Comparison of ENCODE assay signal across 8 cellular contexts in the genomic region with DNA sequence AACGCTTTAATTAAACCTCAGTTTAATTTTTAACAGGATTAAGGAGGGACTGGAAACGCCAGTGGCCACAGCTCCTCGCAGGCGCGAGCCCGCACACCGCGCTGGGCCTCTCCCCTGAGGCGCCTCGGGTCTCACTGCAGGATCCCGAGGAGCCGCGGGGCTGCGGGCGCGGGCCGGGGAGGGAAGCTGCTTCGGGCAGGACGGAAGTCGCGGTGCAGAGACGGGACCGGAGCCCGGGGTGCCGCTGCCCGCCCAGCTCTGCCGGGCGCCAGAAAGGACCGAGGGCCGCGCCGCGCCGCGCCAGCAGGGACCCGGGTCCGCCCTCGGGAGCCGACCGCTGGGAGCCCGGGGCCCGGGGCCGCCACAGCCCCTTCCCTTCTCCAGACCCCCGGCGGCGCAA. TPM values are rescaled to one million over a fixed set of nuclear protein-coding genes. Genes with fewer than 3 reads are reported as not detected.
DNase-seq lines count a peak whose midpoint lies in the region; ATAC-seq, FAIRE-seq and TF ChIP-seq lines count a peak whose summit lies in the region.
"Not testable (repeated sequence)": the region's sequence is repeated elsewhere in the genome, so short reads cannot be mapped to it uniquely, and the experiment has no call there.

No MANE protein-coding gene starts in this region.

- TSS peak; percentile 61 for BruUV-seq in endothelial cell of umbilical vein (replicated peaks; lab: Mats Ljungman, UMichigan)

- peak; percentile 52 to 55 for ATAC-seq in CD4-positive, CD25-positive, alpha-beta regulatory T cell (ENCODE audit: low read depth in 2 of 2)
- ATAC-seq in GM19023 (IDR thresholded peaks at IDR 0.05; ENCODE audit: unreplicated experiment) (peak; percentile 64), GM21515 (IDR thresholded peaks at IDR 0.05; ENCODE audit: unreplicated experiment) (peak; percentile 51), HG02852 (IDR thresholded peaks at IDR 0.05; ENCODE audit: unreplicated experiment) (peak; percentile 58), HG03196 (IDR thresholded peaks at IDR 0.05; ENCODE audit: unreplicated experiment) (peak; percentile 45), RWPE2 (ENCODE audit: low read depth) (peak; percentile 63), natural killer cell (peak; percentile 50 to 66 (median 57))

- peaks cover 1 to 16% (median 8%) of the 10 kb centered on the region in 7 donors for H3K9me3 Mint-ChIP-seq in CD4-positive, CD25-positive, alpha-beta regulatory T cell
- H3K9me3 Mint-ChIP-seq in natural killer cell: not testable (repeated sequence)

- dilution Hi-C loops in endothelial cell of umbilical vein (cut with MboI; ENCODE audit: extremely low pct_ligation_motif_present, low sequenced_read_pairs): not testable (repeated sequence)

- H3K4me3 ChIP-seq in CD4-positive, CD25-positive, alpha-beta regulatory T cell (ENCODE audit: low read depth, low read length); RWPE2 (ENCODE audit: severe bottlenecking); endothelial cell of umbilical vein (replicated peaks in 1 of 3; ENCODE audit: insufficient read depth in 1 of 3, low read depth in 1 of 3, low read length in 3 of 3): not testable (repeated sequence)

- TF ChIP-seq CTCF in RWPE2 (IDR thresholded peaks at IDR 0.05; ENCODE audit: poor library complexity, severe bottlenecking); endothelial cell of umbilical vein (IDR thresholded peaks at IDR 0.05; ENCODE audit: extremely low read depth in 1 of 2, insufficient read depth in 1 of 2, low read depth in 1 of 2, low read length in 2 of 2); natural killer cell (IDR thresholded peaks at IDR 0.05): not testable (repeated sequence)

- not testable (repeated sequence) for H3K27ac ChIP-seq in CD4-positive, CD25-positive, alpha-beta regulatory T cell (ENCODE audit: insufficient read depth, low read length, poor library complexity, severe bottlenecking); RWPE2 (ENCODE audit: poor library complexity, severe bottlenecking); endothelial cell of umbilical vein (ENCODE audit: insufficient read depth, low read depth, low read length)

- not testable (repeated sequence) for H4K20me1 ChIP-seq in endothelial cell of umbilical vein (replicated peaks; ENCODE audit: control insufficient read depth, extremely low read depth, insufficient read depth, low read length)

- not testable (repeated sequence) for H3K9me3 ChIP-seq in CD4-positive, CD25-positive, alpha-beta regulatory T cell (ENCODE audit: control insufficient read depth in 2 of 2, low read length in 2 of 2); RWPE2 (ENCODE audit: severe bottlenecking); endothelial cell of umbilical vein (replicated peaks; ENCODE audit: control insufficient read depth, insufficient read depth, low read length)

- H3K4me1 Mint-ChIP-seq in CD4-positive, CD25-positive, alpha-beta regulatory T cell: peaks cover 10 to 30% (median 13%) of the 10 kb centered on the region in 4 donors
- H3K4me1 Mint-ChIP-seq in natural killer cell: peaks cover 27 to 31% of the 10 kb centered on the region in 2 donors

- not testable (repeated sequence) for H3K4me1 ChIP-seq in CD4-positive, CD25-positive, alpha-beta regulatory T cell (ENCODE audit: control insufficient read depth, insufficient read depth, low read length, poor library complexity, severe bottlenecking); RWPE2 (ENCODE audit: insufficient read depth, poor library complexity, severe bottlenecking); endothelial cell of umbilical vein (ENCODE audit: control insufficient read depth, extremely low read depth, insufficient read depth, low read length)

- not testable (repeated sequence) for H3K4me2 ChIP-seq in endothelial cell of umbilical vein (ENCODE audit: insufficient read depth, low read length)

- TF ChIP-seq POLR2A in endothelial cell of umbilical vein (IDR thresholded peaks at IDR 0.05; ENCODE audit: low read depth, low read length): not testable (repeated sequence)

- CTCF ChIA-PET in endothelial cell of umbilical vein (lab: Charles Lee): not testable (repeated sequence)

- H2AFZ ChIP-seq in endothelial cell of umbilical vein (ENCODE audit: low read depth, low read length): not testable (repeated sequence)

- H3K27me3 ChIP-seq in CD4-positive, CD25-positive, alpha-beta regulatory T cell (ENCODE audit: control insufficient read depth, insufficient read depth, low read length); RWPE2 (ENCODE audit: insufficient read depth, poor library complexity, severe bottlenecking); endothelial cell of umbilical vein (ENCODE audit: control insufficient read depth in 2 of 2, insufficient read depth in 2 of 2, low read length in 2 of 2): not testable (repeated sequence)

- H3K36me3 Mint-ChIP-seq in CD4-positive, CD25-positive, alpha-beta regulatory T cell: peaks cover 11% of the 10 kb centered on the region
- H3K36me3 Mint-ChIP-seq in natural killer cell: not testable (repeated sequence)

- DNase-seq in CD4-positive, CD25-positive, alpha-beta regulatory T cell; RWPE2 (ENCODE audit: low spot score); endothelial cell of umbilical vein (ENCODE audit: low read depth, low spot score); natural killer cell: not testable (repeated sequence)

- not testable (repeated sequence) for FAIRE-seq in endothelial cell of umbilical vein (lab: Jason Lieb, UNC)

- H3K9me1 ChIP-seq in endothelial cell of umbilical vein (replicated peaks; ENCODE audit: control insufficient read depth, extremely low read depth, insufficient read depth, low read length): not testable (repeated sequence)

- not testable (repeated sequence) for H3K9ac ChIP-seq in endothelial cell of umbilical vein (replicated peaks; ENCODE audit: extremely low read depth, insufficient read depth, low read length)

- not testable (repeated sequence) for H3K27ac Mint-ChIP-seq in CD4-positive, CD25-positive, alpha-beta regulatory T cell; natural killer cell

- H3K4me3 Mint-ChIP-seq in CD4-positive, CD25-positive, alpha-beta regulatory T cell; natural killer cell: not testable (repeated sequence)

- not testable (repeated sequence) for H3K27me3 Mint-ChIP-seq in CD4-positive, CD25-positive, alpha-beta regulatory T cell; natural killer cell (ENCODE audit: low read depth in 2 of 2)

- H3K79me2 ChIP-seq in endothelial cell of umbilical vein (ENCODE audit: control insufficient read depth, insufficient read depth, low read length): peaks cover 30% of the 10 kb centered on the region

- POLR2A ChIA-PET in endothelial cell of umbilical vein (lab: Charles Lee): not testable (repeated sequence)

- intact Hi-C loops in endothelial cell of umbilical vein (cut with micrococcal nuclease): not testable (repeated sequence)
- intact Hi-C loops in natural killer cell (cut with micrococcal nuclease): loop anchor here (5.0 kb wide), 1 partner anchor 36 kb away; no protein-coding TSS in a partner anchor

- H3K36me3 ChIP-seq in CD4-positive, CD25-positive, alpha-beta regulatory T cell (ENCODE audit: control insufficient read depth, insufficient read depth, low read length); RWPE2 (ENCODE audit: low read depth); endothelial cell of umbilical vein (ENCODE audit: control insufficient read depth in 2 of 2, extremely low read depth in 1 of 2, insufficient read depth in 2 of 2, low read length in 2 of 2): not testable (repeated sequence)

RNA-seq across cellular contexts. Expression of gene ZNF124, which starts 0.4 kb away (rescaled TPM):
- 15.0 TPM for total RNA-seq in CD4-positive, CD25-positive, alpha-beta regulatory T cell
- 1 to 10 TPM; 4.7 to 8.0 (median 6.9) TPM for polyA plus RNA-seq in CD4-positive, CD25-positive, alpha-beta regulatory T cell
- total RNA-seq in endothelial cell of umbilical vein (20.3 and 25.6 TPM in 2 replicates), natural killer cell (10 to 100 TPM; 22.0 to 50.6 (median 31.2) TPM)
- polyA plus RNA-seq in endothelial cell of umbilical vein: 2.8 and 3.5 TPM in 2 replicates
- 5.9 and 6.0 TPM in 2 replicates for polyA plus RNA-seq in endothelial cell of umbilical vein (2011; cell fraction: cytosol; rRNA removed)
- polyA plus RNA-seq in endothelial cell of umbilical vein (2011; cell fraction: nucleus; rRNA removed): 13.8 and 16.3 TPM in 2 replicates
- polyA plus RNA-seq in endothelial cell of umbilical vein (2012): 6.2 and 8.5 TPM in 2 replicates
- polyA minus RNA-seq in endothelial cell of umbilical vein: 24.5 and 24.9 TPM in 2 replicates
- 82.1 TPM for polyA minus RNA-seq in endothelial cell of umbilical vein (2011; cell fraction: cytosol; rRNA and poly(A)+ RNA removed)
- 23.2 and 34.7 TPM in 2 replicates for polyA minus RNA-seq in endothelial cell of umbilical vein (2011; cell fraction: nucleus; rRNA and poly(A)+ RNA removed)
